35 cellular contexts compared by ENCODE assay signal in the genomic region with DNA sequence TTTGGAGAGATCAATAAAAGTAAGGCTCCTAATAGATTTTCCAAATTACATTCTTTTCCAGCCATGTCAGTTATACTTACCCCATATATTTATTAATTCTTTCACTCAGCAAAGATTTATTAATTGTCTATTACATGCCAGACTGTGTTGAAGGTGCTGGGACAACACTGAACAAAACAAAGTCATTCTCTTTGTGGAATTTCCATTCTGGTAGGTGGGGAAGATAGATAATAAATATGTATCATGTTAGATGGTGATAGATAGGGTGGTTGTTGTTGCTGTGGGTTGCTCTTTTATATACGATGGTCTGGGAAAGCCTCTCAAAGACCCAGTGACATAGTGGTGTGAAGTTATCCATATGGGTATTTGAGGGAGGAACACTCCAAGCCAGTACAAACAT.
"Had no signal": no experiment of that assay in that cellular context is flagged by ENCODE, and none has a peak within 500 bp of the region (broad histone marks: within the 10 kb centered on the region; RNA-seq: fewer than 3 reads in every experiment).

No MANE protein-coding gene starts in this region.

- H3K36me3 ChIP-seq: MG63 had no signal

- DNase-seq: Karpas-422, Kasumi-1, KBM-7, KG1, MG63, MM.1S, MV-4-11, NCI-H1048, NCI-H1092, NCI-H1092 treated with DMSO at 0.1 percent for 48 hours, NCI-H1105, NCI-H1105 treated with DMSO at 0.1 percent for 48 hours, NCI-H1417 treated with DMSO at 0.1 percent for 48 hours, NCI-H1436, NCI-H1436 treated with DMSO at 0.1 percent for 48 hours, NCI-H146, NCI-H1694, NCI-H1694 treated with DMSO at 0.1 percent for 48 hours, NCI-H187, NCI-H187 treated with DMSO at 0.1 percent for 48 hours, NCI-H1930, NCI-H2029, NCI-H2029 treated with DMSO at 0.1 percent for 48 hours, NCI-H2081, NCI-H2081 treated with DMSO at 0.1 percent for 48 hours, NCI-H2107, NCI-H2171, NCI-H2171 treated with DMSO at 0.1 percent for 48 hours, NCI-H2227 treated with DMSO at 0.1 percent for 48 hours, NCI-H226, NCI-H345, NCI-H446, NCI-H446 treated with DMSO at 0.1 percent for 48 hours, NCI-H510A had no signal

- H3K9me3 ChIP-seq: MG63 had no signal

- H3K9ac ChIP-seq: KMS-11 had no signal

- H3K4me3 ChIP-seq: MG63 had no signal

- H3K27ac ChIP-seq: KMS-11 had no signal

- H3K27me3 ChIP-seq: MG63 had no signal

- H3K4me2 ChIP-seq: KMS-11 had no signal
